Comparison of ENCODE assay signal across 15 cellular contexts in the genomic region with DNA sequence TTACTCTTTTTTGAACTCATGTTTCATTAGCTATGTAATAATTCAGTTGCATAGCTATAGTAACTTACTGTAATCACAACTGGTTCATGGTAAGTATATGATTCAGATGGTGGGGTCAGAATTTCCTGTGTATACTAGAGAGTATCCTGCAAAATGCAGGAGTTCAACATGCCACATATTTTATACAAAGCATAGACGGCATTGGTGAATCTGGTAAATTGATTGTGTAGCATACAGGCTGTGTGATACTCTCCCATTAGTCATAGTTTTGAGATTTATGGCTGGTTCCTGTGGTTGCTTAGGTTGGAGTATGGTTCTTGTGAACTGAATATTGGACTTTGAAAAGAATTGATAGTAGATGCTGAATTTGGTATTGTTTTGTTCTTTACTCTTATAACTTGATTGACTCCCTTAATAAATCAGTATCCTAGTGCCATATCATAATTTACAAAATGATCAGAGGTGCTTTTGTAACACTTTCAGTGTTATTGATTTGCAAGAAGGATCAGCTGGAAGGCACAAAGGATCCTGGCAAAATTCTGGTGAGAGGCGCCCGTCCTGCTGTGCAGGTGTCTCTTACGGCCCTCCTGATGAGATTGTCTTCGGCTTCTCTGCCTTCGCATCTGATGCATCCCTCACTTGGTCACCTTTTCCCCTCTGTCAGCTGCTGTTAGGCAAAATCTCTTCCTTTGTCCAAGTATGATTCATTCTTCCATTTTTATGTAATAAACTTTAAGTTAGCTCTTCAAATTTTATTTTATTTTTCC. TPM values are rescaled to one million over a fixed set of nuclear protein-coding genes. Genes with fewer than 3 reads are reported as not detected.
A peak's percentile ranks its signal among the peaks of the same experiment; 100 is the strongest.
DNase-seq lines count a peak whose midpoint lies in the region; ATAC-seq and TF ChIP-seq lines count a peak whose summit lies in the region.
"Had no signal": no experiment of that assay in that cellular context is flagged by ENCODE, and none has a peak within 500 bp of the region (broad histone marks: within the 10 kb centered on the region; RNA-seq: fewer than 3 reads in every experiment).

No MANE protein-coding gene starts in this region.

- H4K12ac ChIP-seq in trophoblast cell (ENCODE audit: low read depth, low read length): no peak overlapping the region

- peaks cover 87% of the 10 kb centered on the region for H4K20me1 ChIP-seq in IMR-90 (ENCODE audit: insufficient read depth, low read length)

- H3K27ac ChIP-seq in IMR-90 (ENCODE audit: insufficient read depth, low read length) (no peak overlapping the region), trophoblast cell (ENCODE audit: low read depth, low read length) (no peak overlapping the region), dorsolateral prefrontal cortex (peak overlapping the region in 3 of 59 donors; percentile 2 to 37 (median 7))
- H3K27ac ChIP-seq: neutrophil, testis had no signal

- peaks cover 24 to 92% of the 10 kb centered on the region in 2 experiments; a peak in 3 of 4 replicates for H3K79me1 ChIP-seq in IMR-90 (ENCODE audit: low read depth in 1 of 2, low read length in 2 of 2)
- peaks cover 2% of the 10 kb centered on the region for H3K79me1 ChIP-seq in trophoblast cell (ENCODE audit: low read length)

- TF ChIP-seq POLR2A in IMR-90 (IDR thresholded peaks at IDR 0.05; ENCODE audit: low read depth, low read length): no peak

- no peaks in the 10 kb centered on the region for H3K36me3 ChIP-seq in IMR-90 (ENCODE audit: control insufficient read depth, insufficient read depth, low read length)
- H3K36me3 ChIP-seq in trophoblast cell (ENCODE audit: control insufficient read depth in 1 of 2, insufficient read depth in 2 of 2, low read length in 2 of 2): peaks cover 0 to 2% of the 10 kb centered on the region in 2 experiments
- H3K36me3 ChIP-seq: neutrophil had no signal

- H3K18ac ChIP-seq in IMR-90 (ENCODE audit: low read depth, low read length) (no peak overlapping the region), trophoblast cell (ENCODE audit: low read length) (no peak overlapping the region)

- TF ChIP-seq CTCF in IMR-90 (conservative IDR thresholded peaks at IDR 0.05; ENCODE audit: low read depth, low read length) (no peak), dorsolateral prefrontal cortex (IDR thresholded peaks at IDR 0.05 in 54 of 56, conservative IDR thresholded peaks at IDR 0.05 in 2 of 56; ENCODE audit: low read depth in 1 of 56, partially characterized antibody in 56 of 56) (no peak)

- WGBS in IMR-90 (ENCODE audit: extremely low coverage in 2 of 2, insufficient read length in 1 of 2), 2 experiments: no CpG with 5 or more reads among the region's 6 CpGs
- no CpG with 5 or more reads among the region's 6 CpGs for WGBS in trophoblast cell (ENCODE audit: extremely low coverage, insufficient coverage, insufficient read length)

- H2AFZ ChIP-seq in IMR-90 (replicated peaks; ENCODE audit: low read length, poor library complexity) (no peak overlapping the region), trophoblast cell (ENCODE audit: insufficient read depth, low read length, poor library complexity) (no peak overlapping the region)

- H3K56ac ChIP-seq in IMR-90 (ENCODE audit: extremely low read depth, insufficient read depth, low read length): no peak overlapping the region

- POLR2A ChIA-PET in IMR-90 (lab: Charles Lee; ENCODE audit: unreplicated experiment): no interaction called here

- ATAC-seq in activated CD4-positive, CD25-positive, alpha-beta regulatory T cell treated with anti-CD3 and anti-CD28 coated beads, Interleukin-2, amount 50 U/mL, for 24 hours: peak; percentile 59 to 63
- ATAC-seq in IMR-90 (ENCODE audit: low read depth) (peak; percentile 43), GM18520 (IDR thresholded peaks at IDR 0.05; ENCODE audit: unreplicated experiment) (no peak)
- ATAC-seq in activated naive CD8-positive, alpha-beta T cell treated with anti-CD3 and anti-CD28 coated beads, Interleukin-2, amount 50 U/mL, for 24 hours: peak; percentile 67

- H2BK120ac ChIP-seq in IMR-90 (ENCODE audit: low read depth, low read length): no peak overlapping the region
- H2BK120ac ChIP-seq in trophoblast cell (ENCODE audit: insufficient read depth, low read length, poor library complexity): no peak overlapping the region

- no peak overlapping the region for H2BK15ac ChIP-seq in IMR-90 (ENCODE audit: low read depth, low read length)

- H2AK5ac ChIP-seq in IMR-90 (ENCODE audit: low read depth, low read length) (no peak overlapping the region), trophoblast cell (ENCODE audit: low read length) (no peak overlapping the region)

- CTCF ChIA-PET in IMR-90 (lab: Yijun Ruan, JAX): interaction anchor here (0.6 kb wide), 1 partner anchor 466 kb away, joined by 3 read pairs; no protein-coding TSS in a partner anchor

- H3K27me3 ChIP-seq in IMR-90 (ENCODE audit: control insufficient read depth, insufficient read depth, low read length) (no peaks in the 10 kb centered on the region), trophoblast cell (ENCODE audit: insufficient read depth, low read length) (no peaks in the 10 kb centered on the region), dorsolateral prefrontal cortex (no peaks in the 10 kb centered on the region)
- H3K27me3 ChIP-seq: neutrophil, testis had no signal

- H4K8ac ChIP-seq in IMR-90 (ENCODE audit: low read depth in 2 of 2, low read length in 2 of 2) (no peak overlapping the region), trophoblast cell (ENCODE audit: low read depth, low read length) (no peak overlapping the region)

- H3K4me1 Mint-ChIP-seq in activated naive CD8-positive, alpha-beta T cell treated with anti-CD3 and anti-CD28 coated beads, Interleukin-2, amount 50 U/mL, for 24 hours: peaks cover 94% of the 10 kb centered on the region

- dilution Hi-C loops in IMR-90 (cut with HindIII; ENCODE audit: low sequenced_read_pairs, unreplicated experiment): no loop called here

- H3K4me3 Mint-ChIP-seq in activated naive CD8-positive, alpha-beta T cell treated with anti-CD3 and anti-CD28 coated beads, Interleukin-2, amount 50 U/mL, for 24 hours: peak overlapping the region; percentile 24

- H2AK9ac ChIP-seq in IMR-90 (replicated peaks; ENCODE audit: low read depth, low read length, poor library complexity): no peak overlapping the region

- peaks cover 38% of the 10 kb centered on the region for H3K36me3 Mint-ChIP-seq in activated naive CD8-positive, alpha-beta T cell treated with anti-CD3 and anti-CD28 coated beads, Interleukin-2, amount 50 U/mL, for 24 hours (ENCODE audit: low read depth)

- H4K5ac ChIP-seq in IMR-90 (ENCODE audit: low read depth, low read length): no peak overlapping the region

- H3K9me3 ChIP-seq in IMR-90 (ENCODE audit: control insufficient read depth, insufficient read depth, low read length): no peaks in the 10 kb centered on the region
- H3K9me3 ChIP-seq in trophoblast cell (ENCODE audit: insufficient read depth, low read depth, low read length): no peaks in the 10 kb centered on the region
- H3K9me3 ChIP-seq: neutrophil, testis had no signal

- H3K27ac Mint-ChIP-seq in activated naive CD8-positive, alpha-beta T cell treated with anti-CD3 and anti-CD28 coated beads, Interleukin-2, amount 50 U/mL, for 24 hours: peak overlapping the region; percentile 72

- peaks cover 29% of the 10 kb centered on the region for H3K9me1 ChIP-seq in IMR-90 (ENCODE audit: insufficient read depth, low read length)

- H3K4ac ChIP-seq in IMR-90 (ENCODE audit: low read depth, low read length) (no peak overlapping the region), trophoblast cell (ENCODE audit: low read depth, low read length) (peak overlapping the region; percentile 89)

- no peak overlapping the region for H2BK5ac ChIP-seq in IMR-90 (ENCODE audit: low read depth, low read length, poor library complexity, severe bottlenecking)
- no peak overlapping the region for H2BK5ac ChIP-seq in trophoblast cell (ENCODE audit: low read depth, low read length, poor library complexity)

- no peak for DNase-seq in activated CD4-positive, CD25-positive, alpha-beta regulatory T cell (lab: John Stamatoyannopoulos, UW)
- DNase-seq in IMR-90 (peak; percentile 81), trophoblast cell (no peak), posterior vena cava (ENCODE audit: low spot score) (no peak), dorsolateral prefrontal cortex (no peak)
- DNase-seq in activated naive CD8-positive, alpha-beta T cell treated with anti-CD3 and anti-CD28 coated beads, Interleukin-2, amount 50 U/mL, for 24 hours: no peak
- DNase-seq: activated CD4-positive, alpha-beta T cell treated with anti-CD3 and anti-CD28 coated beads for 4 hours; activated gamma-delta T cell treated with Interleukin-2 at 50 U/mL for 16 hours; central memory CD4-positive, alpha-beta T cell; NCI-H2227 treated with DMSO at 0.1 percent for 48 hours; testis had no signal

- H3K79me2 ChIP-seq in trophoblast cell (ENCODE audit: control insufficient read depth, insufficient read depth, low read length, poor library complexity): peaks cover 11% of the 10 kb centered on the region

- H3K4me1 ChIP-seq in IMR-90 (ENCODE audit: control insufficient read depth, insufficient read depth, low read length): peaks cover 17% of the 10 kb centered on the region
- peaks cover 10 to 26% of the 10 kb centered on the region in 2 experiments for H3K4me1 ChIP-seq in trophoblast cell (ENCODE audit: control insufficient read depth in 1 of 2, insufficient read depth in 2 of 2, low read length in 2 of 2)

- H2BK20ac ChIP-seq in IMR-90 (ENCODE audit: low read depth, low read length): no peak overlapping the region

- in situ Hi-C loops in IMR-90 (cut with MboI; ENCODE audit: low sequenced_read_pairs): no loop called here

- H3K9ac ChIP-seq in IMR-90 (ENCODE audit: low read depth, low read length) (no peak overlapping the region), trophoblast cell (ENCODE audit: low read length) (no peak overlapping the region)

- H3K23ac ChIP-seq in IMR-90 (ENCODE audit: low read depth, low read length): no peak overlapping the region
- H3K23ac ChIP-seq in trophoblast cell (ENCODE audit: low read length): no peak overlapping the region

- H3K4me2 ChIP-seq in IMR-90 (ENCODE audit: low read depth, low read length): peak overlapping the region; percentile 36
- H3K4me2 ChIP-seq in trophoblast cell (ENCODE audit: low read length): no peak overlapping the region

- BruUV-seq in IMR-90 (replicated peaks; lab: Mats Ljungman, UMichigan): no TSS peak

- no peaks in the 10 kb centered on the region for H3K9me3 Mint-ChIP-seq in activated naive CD8-positive, alpha-beta T cell treated with anti-CD3 and anti-CD28 coated beads, Interleukin-2, amount 50 U/mL, for 24 hours

- no peak overlapping the region for H3K4me3 ChIP-seq in IMR-90 (ENCODE audit: insufficient read depth, low read depth, low read length)
- H3K4me3 ChIP-seq in trophoblast cell (ENCODE audit: low read depth, low read length): no peak overlapping the region
- H3K4me3 ChIP-seq in dorsolateral prefrontal cortex: no peak overlapping the region
- H3K4me3 ChIP-seq: skin epidermis, testis had no signal

- no peak for TF ChIP-seq RAD21 in IMR-90 (IDR thresholded peaks at IDR 0.05; ENCODE audit: low read length)

- H3K14ac ChIP-seq in IMR-90 (replicated peaks; ENCODE audit: low read depth, low read length) (0 out of 2 replicates have a peak overlapping the region, but pooled peaks have one; percentile 14), trophoblast cell (ENCODE audit: low read length) (no peak overlapping the region)

- H2BK12ac ChIP-seq in trophoblast cell (ENCODE audit: low read length): no peak overlapping the region

- H4K91ac ChIP-seq in IMR-90 (ENCODE audit: insufficient read depth, low read depth, low read length) (no peak overlapping the region), trophoblast cell (ENCODE audit: low read depth, low read length) (no peak overlapping the region)

- intact Hi-C loops in IMR-90 (cut with micrococcal nuclease) (no loop called here), posterior vena cava (cut with DNase I) (no loop called here), dorsolateral prefrontal cortex (cut with DNase I) (no loop called here)

- H3K27me3 Mint-ChIP-seq in activated naive CD8-positive, alpha-beta T cell treated with anti-CD3 and anti-CD28 coated beads, Interleukin-2, amount 50 U/mL, for 24 hours: no peaks in the 10 kb centered on the region

RNA-seq across cellular contexts. Expression of gene SNX9, which starts 22.6 kb away (rescaled TPM):
- total RNA-seq in IMR-90 (2012; rRNA removed) (41.2 and 41.9 TPM in 2 replicates), posterior vena cava (100 to 1,000 TPM in 1 of 2 donors, 10 to 100 TPM in 1; 82.2 to 103 TPM), dorsolateral prefrontal cortex (10 to 100 TPM; 21.2 to 46.1 (median 28.8) TPM)
- 34.8 and 35.3 TPM in 2 replicates for polyA plus RNA-seq in IMR-90 (2012; rRNA removed)
- polyA plus RNA-seq in IMR-90 (2012; cell fraction: cytosol; rRNA removed): 18.7 and 20.5 TPM in 2 replicates
- polyA plus RNA-seq in IMR-90 (2012; cell fraction: nucleus; rRNA removed; ENCODE audit: low replicate concordance): 20.1 and 45.0 TPM in 2 replicates
- polyA plus RNA-seq in trophoblast cell (2013): 31.3 and 32.6 TPM in 2 replicates
